ENCODE assay signal across 2 cellular contexts in genomic region chr3:104819333-104819732, GRCh38.
TF ChIP-seq lines count a peak whose summit lies in the region.

No MANE protein-coding gene starts in this region.

TF ChIP-seq in IMR-90, 13 proteins besides CTCF, POLR2A, EP300 and RAD21:
- peak; percentile 79 for TF ChIP-seq CEBPB (IDR thresholded peaks at IDR 0.05; ENCODE audit: low read depth, low read length)
- TF ChIP-seq MAFK (IDR thresholded peaks at IDR 0.05; ENCODE audit: low read depth, low read length), result no peak
- no peak for TF ChIP-seq RCOR1 (IDR thresholded peaks at IDR 0.05; ENCODE audit: insufficient replicate concordance, low read length)
- no peak for TF ChIP-seq BHLHE40 (IDR thresholded peaks at IDR 0.05; ENCODE audit: low read depth, low read length)
- no peak for TF ChIP-seq FOS (IDR thresholded peaks at IDR 0.05; ENCODE audit: low read depth, low read length)
- no peak for TF ChIP-seq MAZ (IDR thresholded peaks at IDR 0.05; ENCODE audit: borderline replicate concordance, low read depth, low read length)
- no peak for TF ChIP-seq CHD1 (IDR thresholded peaks at IDR 0.05; ENCODE audit: low read depth, low read length)
- TF ChIP-seq MXI1 (IDR thresholded peaks at IDR 0.05; ENCODE audit: borderline replicate concordance, low read depth, low read length), result no peak

TF ChIP-seq in H1, 55 proteins besides CTCF, POLR2A, EP300 and RAD21 (continued from another document):
- no peak for TF ChIP-seq KDM1A (IDR thresholded peaks at IDR 0.05; ENCODE audit: borderline replicate concordance, low read length)
- TF ChIP-seq CEBPB (IDR thresholded peaks at IDR 0.05; ENCODE audit: low read depth, low read length), result 0 out of 2 replicates have a peak, but pooled peaks have one; percentile 24
- no peak for TF ChIP-seq GABPA (IDR thresholded peaks at IDR 0.05; ENCODE audit: borderline replicate concordance, insufficient read depth, low read length)
- TF ChIP-seq NRF1 (IDR thresholded peaks at IDR 0.05; ENCODE audit: low read depth, low read length), result no peak
- no peak for TF ChIP-seq TAF1 (IDR thresholded peaks at IDR 0.05; ENCODE audit: low read depth, low read length)
- TF ChIP-seq KDM5A (IDR thresholded peaks at IDR 0.05; ENCODE audit: low read length), result no peak
- no peak for TF ChIP-seq CHD7 (IDR thresholded peaks at IDR 0.05; ENCODE audit: insufficient replicate concordance, low read length)
